In genomic region chr21:45972716-45973474, GRCh38 we compare ENCODE assay signal across 8 cellular contexts. TPM values are rescaled to one million over a fixed set of nuclear protein-coding genes. Genes with fewer than 3 reads are reported as not detected.
DNase-seq lines count a peak whose midpoint lies in the region; ATAC-seq and TF ChIP-seq lines count a peak whose summit lies in the region.

No MANE protein-coding gene starts in this region.

- peak overlapping the region; percentile 69 for H3K27ac ChIP-seq in RWPE1

- no peaks in the 10 kb centered on the region for H3K9me3 Mint-ChIP-seq in activated CD4-positive, alpha-beta memory T cell treated with anti-CD3 and anti-CD28 coated beads for 36 hours

- CTCF ChIA-PET in RWPE1 (lab: Yijun Ruan, JAX), result interaction anchor here (0.5 to 1.8 kb wide), 11 partner anchors 8 to 573 kb away, joined by 3 to 9 read pairs (median 4); no protein-coding TSS in a partner anchor
- CTCF ChIA-PET in activated CD4-positive, alpha-beta memory T cell treated with anti-CD3 and anti-CD28 coated beads for 36 hours (lab: Charles Lee), result interaction anchor here (0.6 to 4.5 kb wide), 7 partner anchors 14 to 278 kb away, joined by 3 to 30 read pairs (median 3); no protein-coding TSS in a partner anchor

- intact Hi-C loops in activated CD4-positive, alpha-beta memory T cell treated with anti-CD3 and anti-CD28 coated beads for 36 hours (cut with micrococcal nuclease), result loop anchor here (1.0 to 5.0 kb wide), 2 partner anchors 124 to 171 kb away; partner anchors contain the start of gene COL6A2

- POLR2A ChIA-PET in RWPE1 (lab: Yijun Ruan, JAX; ENCODE audit: low non-redundant PET), result no interaction called here
- POLR2A ChIA-PET in activated CD4-positive, alpha-beta memory T cell treated with anti-CD3 and anti-CD28 coated beads for 36 hours (lab: Charles Lee), result interaction anchor here (0.6 to 1.3 kb wide), 2 partner anchors 171 to 493 kb away, joined by 3 to 6 read pairs; no protein-coding TSS in a partner anchor

- no peak overlapping the region for H3K27ac Mint-ChIP-seq in activated CD4-positive, alpha-beta memory T cell treated with anti-CD3 and anti-CD28 coated beads for 36 hours

- peak overlapping the region; percentile 24; the same call in 1 of the 2 replicates for H3K4me3 ChIP-seq in GM12865 (ENCODE audit: low read depth, low read length)
- H3K4me3 ChIP-seq in fibroblast of mammary gland (ENCODE audit: control insufficient read depth, low read depth, low read length), result peak overlapping the region; percentile 42

- no peak for TF ChIP-seq CTCF in GM12865 (IDR thresholded peaks at IDR 0.05; ENCODE audit: insufficient read depth, low read depth, low read length, missing control alignments)
- no peak for TF ChIP-seq CTCF in RWPE1 (conservative IDR thresholded peaks at IDR 0.05; ENCODE audit: low read depth)
- TF ChIP-seq CTCF in fibroblast of mammary gland (conservative IDR thresholded peaks at IDR 0.05; ENCODE audit: control insufficient read depth, insufficient read depth, low read depth, low read length), result no peak

- DNase-seq in GM12865 (ENCODE audit: low read depth) (no peak), RWPE1 (ENCODE audit: low spot score) (no peak), fibroblast of mammary gland (ENCODE audit: low read depth) (peak; percentile 96), non-pigmented ciliary epithelial cell (ENCODE audit: low read depth) (peak; percentile 40), UCSD-AML1 (lab: John Stamatoyannopoulos, UW; ENCODE audit: unreplicated experiment) (no peak), NCI-H128 (lab: John Stamatoyannopoulos, UW; ENCODE audit: unreplicated experiment) (no peak)
- DNase-seq in activated CD4-positive, alpha-beta memory T cell treated with anti-CD3 and anti-CD28 coated beads for 36 hours, result no peak

- ATAC-seq in HG03045 (IDR thresholded peaks at IDR 0.05; ENCODE audit: unreplicated experiment), result no peak

- H3K4me3 Mint-ChIP-seq in activated CD4-positive, alpha-beta memory T cell treated with anti-CD3 and anti-CD28 coated beads for 36 hours, result no peak overlapping the region

- H3K4me1 Mint-ChIP-seq in activated CD4-positive, alpha-beta memory T cell treated with anti-CD3 and anti-CD28 coated beads for 36 hours (ENCODE audit: low read depth), result peaks cover 11% of the 10 kb centered on the region

- no peaks in the 10 kb centered on the region for H3K36me3 Mint-ChIP-seq in activated CD4-positive, alpha-beta memory T cell treated with anti-CD3 and anti-CD28 coated beads for 36 hours

- H3K27me3 Mint-ChIP-seq in activated CD4-positive, alpha-beta memory T cell treated with anti-CD3 and anti-CD28 coated beads for 36 hours, result peaks cover 30% of the 10 kb centered on the region

RNA-seq across cellular contexts. Expression of gene COL6A1, which starts 8.7 kb away (rescaled TPM):
- under 1 TPM; 0.39 to 0.40 TPM for total RNA-seq in activated CD4-positive, alpha-beta memory T cell treated with anti-CD3 and anti-CD28 coated beads for 36 hours

Comparison
In these comparisons a context has a peak if more than half of its experiments do, and no peak if none do; other contexts are left out.
1. DNase-seq: peak in fibroblast of mammary gland (single experiment) and non-pigmented ciliary epithelial cell (single experiment); none in GM12865 (single experiment), RWPE1 (single experiment), UCSD-AML1 (single experiment), activated CD4-positive, alpha-beta memory T cell treated with anti-CD3 and anti-CD28 coated beads for 36 hours (single experiment) and NCI-H128 (single experiment).